ENCODE assay signal across 24 cellular contexts in genomic region chr3:94896994-94897393, GRCh38.
"Had no signal": no experiment of that assay in that cellular context is flagged by ENCODE, and none has a peak within 500 bp of the region (broad histone marks: within the 10 kb centered on the region; RNA-seq: fewer than 3 reads in every experiment).

No MANE protein-coding gene starts in this region.

- H3K4me1 ChIP-seq: gastrocnemius medialis, lower lobe of right lung, pancreas, right lobe of liver, suprapubic skin, transverse colon, upper lobe of right lung, uterus had no signal

- DNase-seq: cortex of kidney; dorsolateral prefrontal cortex; effector CD4-positive, alpha-beta T cell; foreskin fibroblast; gastrocnemius medialis; head of caudate nucleus; left ventricle myocardium superior; lower lobe of right lung; natural killer cell; pancreas; right lobe of liver; small intestine; stimulated activated CD4-positive, alpha-beta T cell treated with anti-CD3 and anti-CD28 coated beads, Interleukin-15, amount 100 ng/mL, for 24 hours; stimulated activated CD4-positive, alpha-beta T cell treated with anti-CD3 and anti-CD28 coated beads, Interleukin-4, amount 100 ng/mL, for 1 hour; stimulated activated CD8-positive, alpha-beta memory T cell treated with anti-CD3 and anti-CD28 coated beads, Interleukin-4, amount 100 ng/mL, for 48 hours; stimulated activated naive CD4-positive, alpha-beta T cell; stimulated activated naive CD8-positive, alpha-beta T cell treated with anti-CD3 and anti-CD28 coated beads, Interleukin-15, amount 100 ng/mL, for 72 hours; transverse colon; upper lobe of right lung; uterus had no signal

- H3K36me3 ChIP-seq: gastrocnemius medialis, lower lobe of right lung, neutrophil, pancreas, right lobe of liver, suprapubic skin, transverse colon, upper lobe of right lung, uterus had no signal

- ATAC-seq: esophagus mucosa; gastrocnemius medialis; left ventricle myocardium superior; lower lobe of right lung; natural killer cell; pancreas; right lobe of liver; stimulated activated naive CD8-positive, alpha-beta T cell treated with anti-CD3 and anti-CD28 coated beads, Interleukin-15, amount 100 ng/mL, for 72 hours; upper lobe of right lung had no signal

- H3K27ac ChIP-seq: dorsolateral prefrontal cortex, epithelial cell of prostate, gastrocnemius medialis, lower lobe of right lung, neutrophil, pancreas, right lobe of liver, suprapubic skin, transverse colon, upper lobe of right lung, uterus had no signal

- H3K27me3 ChIP-seq: dorsolateral prefrontal cortex, gastrocnemius medialis, neutrophil, pancreas, right lobe of liver, suprapubic skin, transverse colon, upper lobe of right lung, uterus had no signal

- H3K4me3 ChIP-seq: dorsolateral prefrontal cortex, gastrocnemius medialis, lower lobe of right lung, pancreas, right lobe of liver, suprapubic skin, transverse colon, upper lobe of right lung, uterus had no signal
